In the genomic region with DNA sequence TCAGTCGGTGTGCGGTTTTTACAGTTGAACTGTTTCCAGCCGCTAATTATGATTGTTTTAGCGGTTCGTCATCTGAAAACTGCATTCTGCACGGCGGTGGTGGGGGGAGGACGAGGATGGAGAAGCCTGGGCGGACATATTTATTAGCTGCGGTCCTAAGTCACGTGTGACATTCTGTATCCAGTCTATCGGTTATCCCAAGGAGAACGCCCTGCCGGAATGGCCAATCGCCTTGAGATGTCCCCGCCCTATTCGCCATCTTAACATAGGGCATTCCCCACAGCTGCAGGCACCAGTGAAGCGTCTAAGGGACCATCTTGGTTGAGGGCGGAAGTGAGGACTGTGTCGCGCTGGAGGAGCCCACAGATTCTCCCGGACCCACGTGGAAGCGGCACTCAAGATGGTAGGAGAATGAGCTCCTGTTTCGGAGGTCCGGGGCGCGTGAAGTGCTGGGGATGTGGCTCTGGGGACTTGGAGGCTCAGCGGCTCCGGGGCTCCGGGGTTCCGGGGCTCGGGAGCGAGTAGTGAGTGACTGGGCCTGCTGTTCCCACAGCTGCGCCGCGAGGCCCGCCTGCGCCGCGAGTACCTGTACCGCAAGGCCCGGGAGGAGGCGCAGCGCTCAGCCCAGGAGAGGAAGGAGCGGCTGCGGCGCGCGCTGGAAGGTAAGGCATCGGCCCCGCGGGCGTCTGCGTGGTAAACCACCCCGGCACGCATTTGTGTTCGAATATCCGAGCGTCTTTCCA, we compare ENCODE assay signal across 8 cellular contexts.
DNase-seq lines count a peak whose midpoint lies in the region; ATAC-seq and FAIRE-seq lines count a peak whose summit lies in the region.

Gene IMP4 (plus strand): TSS at position 365 of the 743 bp plus-strand sequence. CDS start 36 bp downstream, at position 401.

- ATAC-seq in GM18909 (IDR thresholded peaks at IDR 0.05; ENCODE audit: poor library complexity, unreplicated experiment) = peak; percentile 89
- peak; percentile 88 for ATAC-seq in HG03196 (IDR thresholded peaks at IDR 0.05; ENCODE audit: unreplicated experiment)
- peak; percentile 91 for ATAC-seq in central memory CD8-positive, alpha-beta T cell (replicated peaks; ENCODE audit: extremely low read depth, poor library complexity, severe bottlenecking)

- peaks cover 40% of the 10 kb centered on the region for H3K4me1 Mint-ChIP-seq in central memory CD8-positive, alpha-beta T cell

- H3K9me3 Mint-ChIP-seq in central memory CD8-positive, alpha-beta T cell = no peaks in the 10 kb centered on the region

- H3K27ac Mint-ChIP-seq in central memory CD8-positive, alpha-beta T cell (ENCODE audit: low read depth) = peak within 1 kb of the TSS; percentile 98

- peak within 1 kb of the TSS; percentile 100 for H3K4me3 Mint-ChIP-seq in central memory CD8-positive, alpha-beta T cell

- no peaks in the 10 kb centered on the region for H3K27me3 Mint-ChIP-seq in central memory CD8-positive, alpha-beta T cell

- peaks cover 41% of the 10 kb centered on the region for H3K36me3 Mint-ChIP-seq in central memory CD8-positive, alpha-beta T cell (ENCODE audit: insufficient read depth)

- DNase-seq in AG08396 (ENCODE audit: low spot score) (peak; percentile 93), NCI-H345 (lab: John Stamatoyannopoulos, UW) (peak; percentile 99)
- peak; percentile 81 to 90 (median 88) for DNase-seq in activated CD4-positive, CD25-positive, alpha-beta regulatory T cell (lab: John Stamatoyannopoulos, UW)
- peak; percentile 89 to 95 for DNase-seq in central memory CD8-positive, alpha-beta T cell (ENCODE audit: low spot score in 2 of 2)
- peak; percentile 88 to 93 (median 91) for DNase-seq in stimulated activated CD4-positive, alpha-beta T cell treated with anti-CD3 and anti-CD28 coated beads, Interleukin-12 subunit alpha, Interleukin-12 subunit beta, amount 100 ng/mL, for 48 hours (ENCODE audit: low read depth in 2 of 3, low spot score in 1 of 3)

- peak; percentile 33 for FAIRE-seq in islet of Langerhans (lab: Jason Lieb, UNC)

Comparison
In these comparisons a context has a peak if more than half of its experiments do, and no peak if none do; other contexts are left out.
1. Peak in every context shown above with its lines: DNase-seq and ATAC-seq.